Comparison of ENCODE assay signal across 22 cellular contexts in genomic region chr5:173796746-173797495, GRCh38.
"Had no signal": no experiment of that assay in that cellular context is flagged by ENCODE, and none has a peak within 500 bp of the region (broad histone marks: within the 10 kb centered on the region; RNA-seq: fewer than 3 reads in every experiment).

No MANE protein-coding gene starts in this region.

- H3K4me3 ChIP-seq: MG63, SJSA1, SK-N-MC had no signal

- H3K27me3 ChIP-seq: MG63, SJSA1 had no signal

- H3K36me3 ChIP-seq: MG63, SJSA1 had no signal

- H3K9me3 ChIP-seq: MG63, SJSA1 had no signal

- H3K27ac ChIP-seq: RWPE1, SJSA1, SK-N-MC had no signal

- DNase-seq: Karpas-422; KG1; MG63; NCI-H1092; NCI-H1105 treated with DMSO at 0.1 percent for 48 hours; NCI-H1417 treated with DMSO at 0.1 percent for 48 hours; NCI-H146; NCI-H1694 treated with DMSO at 0.1 percent for 48 hours; NCI-H1930; NCI-H2081; NCI-H2107; NCI-H2227 treated with DMSO at 0.1 percent for 48 hours; NCI-H524; NCI-H526 treated with DMSO at 0.1 percent for 48 hours; NCI-H748 treated with DMSO at 0.1 percent for 48 hours; NK-92 treated with Interleukin-12 subunit alpha and Interleukin-12 subunit beta, amount 100 ng/mL, for 24 hours; PC-3; SHP77 treated with DMSO at 0.1 percent for 48 hours had no signal

- ATAC-seq: Panc1, PC-3 had no signal

- H3K4me1 ChIP-seq: SJSA1 had no signal
